13 cellular contexts compared by ENCODE assay signal in the genomic region with DNA sequence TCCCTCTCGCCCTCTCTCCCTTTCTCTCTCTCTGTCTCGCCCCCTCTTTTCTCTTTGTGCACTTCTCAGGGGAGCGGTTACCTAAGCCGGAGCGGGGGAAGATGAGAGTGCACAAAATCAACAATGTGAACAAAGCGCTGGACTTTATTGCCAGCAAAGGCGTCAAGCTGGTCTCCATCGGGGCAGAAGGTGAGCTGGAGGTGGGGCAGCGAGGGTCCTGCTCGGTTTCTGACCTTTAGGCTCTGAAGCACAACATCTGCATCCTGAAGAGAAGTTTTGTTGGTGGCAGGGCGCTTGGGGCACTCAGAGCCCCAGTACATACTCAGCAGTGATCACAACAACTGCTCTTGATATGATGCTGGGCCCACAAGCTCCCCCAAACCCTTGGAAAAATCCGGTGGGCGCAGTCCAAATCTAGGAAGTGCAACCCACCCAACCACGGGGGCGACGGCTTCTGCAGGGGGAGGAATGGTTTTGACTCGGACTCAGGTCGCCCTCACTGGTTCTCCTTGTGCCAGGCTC. TPM values are rescaled to one million over a fixed set of nuclear protein-coding genes. Genes with fewer than 3 reads are reported as not detected.
A peak's percentile ranks its signal among the peaks of the same experiment; 100 is the strongest.
DNase-seq lines count a peak whose midpoint lies in the region; ATAC-seq and TF ChIP-seq lines count a peak whose summit lies in the region.
"Had no signal": no experiment of that assay in that cellular context is flagged by ENCODE, and none has a peak within 500 bp of the region (broad histone marks: within the 10 kb centered on the region; RNA-seq: fewer than 3 reads in every experiment).

No MANE protein-coding gene starts in this region.

- TF ChIP-seq POLR2A in uterus (IDR thresholded peaks at IDR 0.05): no peak

- H3K4me1 ChIP-seq in left ventricle myocardium inferior (peaks cover 97% of the 10 kb centered on the region), osteoblast (ENCODE audit: insufficient read depth, low read length) (peaks cover 9% of the 10 kb centered on the region), uterus (peaks cover 23 to 34% of the 10 kb centered on the region in 2 donors)

- ATAC-seq in Right ventricle myocardium inferior (no peak), HG02840 (IDR thresholded peaks at IDR 0.05; ENCODE audit: low FRiP score, unreplicated experiment) (no peak), GM21447 (IDR thresholded peaks at IDR 0.05; ENCODE audit: unreplicated experiment) (no peak)
- ATAC-seq: activated naive CD4-positive, alpha-beta T cell treated with anti-CD3 and anti-CD28 coated beads, Interleukin-2, amount 50 U/mL, for 72 hours had no signal

- H2AFZ ChIP-seq in osteoblast (ENCODE audit: low read length): no peak overlapping the region

- peaks cover 66% of the 10 kb centered on the region for H4K20me1 ChIP-seq in osteoblast (ENCODE audit: insufficient read depth, low read length)

- H3K27ac ChIP-seq in left ventricle myocardium inferior (replicated peaks): peak overlapping the region; percentile 91
- H3K27ac ChIP-seq in epithelial cell of prostate: peak overlapping the region; percentile 100
- peak overlapping the region; percentile 66 for H3K27ac ChIP-seq in osteoblast (ENCODE audit: low read depth, low read length)
- H3K27ac ChIP-seq in uterus: peak overlapping the region; percentile 95 to 100

- H3K79me2 ChIP-seq in osteoblast (ENCODE audit: insufficient read depth, low read length): peaks cover 100% of the 10 kb centered on the region

- no peak overlapping the region for H3K4me2 ChIP-seq in osteoblast (ENCODE audit: insufficient read depth, low read length)

- H3K36me3 ChIP-seq in left ventricle myocardium inferior: peaks cover 65% of the 10 kb centered on the region
- peaks cover 84% of the 10 kb centered on the region for H3K36me3 ChIP-seq in osteoblast (ENCODE audit: insufficient read depth, low read length)
- no peaks in the 10 kb centered on the region for H3K36me3 ChIP-seq in uterus

- H3K27me3 ChIP-seq in left ventricle myocardium inferior (ENCODE audit: low read depth): no peaks in the 10 kb centered on the region
- no peaks in the 10 kb centered on the region for H3K27me3 ChIP-seq in osteoblast (ENCODE audit: insufficient read depth, low read length)
- no peaks in the 10 kb centered on the region for H3K27me3 ChIP-seq in uterus

- TF ChIP-seq CTCF in left ventricle myocardium inferior (IDR thresholded peaks at IDR 0.05; ENCODE audit: borderline replicate concordance) (no peak), osteoblast (IDR thresholded peaks at IDR 0.05; ENCODE audit: extremely low read depth, low read depth, low read length) (no peak), uterus (IDR thresholded peaks at IDR 0.05) (no peak)

- H3K4me3 ChIP-seq in left ventricle myocardium inferior: no peak overlapping the region
- H3K4me3 ChIP-seq in osteoblast (ENCODE audit: insufficient read depth, low read length): no peak overlapping the region
- no peak overlapping the region for H3K4me3 ChIP-seq in uterus

- intact Hi-C loops in left ventricle myocardium inferior (cut with micrococcal nuclease): loop anchor here (10.0 kb wide), 1 partner anchor 46 kb away; no protein-coding TSS in a partner anchor
- intact Hi-C loops in Right ventricle myocardium inferior (cut with DNase I): no loop called here
- intact Hi-C loops in uterus (cut with DNase I; ENCODE audit: low total_unique reads): no loop called here

- H3K9me3 ChIP-seq in left ventricle myocardium inferior (replicated peaks) (no peaks in the 10 kb centered on the region), osteoblast (ENCODE audit: low read depth, low read length) (no peaks in the 10 kb centered on the region), uterus (no peaks in the 10 kb centered on the region)

- DNase-seq in left ventricle myocardium inferior (no peak), Right ventricle myocardium inferior (ENCODE audit: missing footprints) (no peak), epithelial cell of prostate (ENCODE audit: low read depth, low spot score) (no peak), osteoblast (ENCODE audit: insufficient read length, low spot score, missing footprints) (peak; percentile 44), uterus (no peak), middle frontal gyrus (ENCODE audit: extremely low spot score, low spot score) (no peak)
- DNase-seq: activated CD4-positive, alpha-beta T cell treated with anti-CD3 and anti-CD28 coated beads, Interleukin-2, amount 10 ng/mL, durations not matched to agents 7 days and 5 days; naive B cell; NCI-H1105 treated with DMSO at 0.1 percent for 48 hours; NCI-H82 had no signal

RNA-seq across cellular contexts. Expression of gene CAPN12, which starts 43.3 kb away (rescaled TPM):
- 0.22 TPM for total RNA-seq in left ventricle myocardium inferior
- not detected for total RNA-seq in Right ventricle myocardium inferior
- total RNA-seq in osteoblast: not detected in 2 replicates
- total RNA-seq in uterus: 1 to 10 TPM in 2 of 4 donors, under 1 TPM in 1, not detected in 1; 0.83 to 8.4 (median 8.2) TPM

RNA-seq across cellular contexts. Expression of gene ACTN4, which starts 53.5 kb away (rescaled TPM):
- total RNA-seq in left ventricle myocardium inferior: 111 TPM
- total RNA-seq in Right ventricle myocardium inferior: 145 TPM
- 204 and 229 TPM in 2 replicates for total RNA-seq in osteoblast
- total RNA-seq in uterus: 100 to 1,000 TPM; 259 to 844 (median 429) TPM
